Comparison of ENCODE assay signal across 8 cellular contexts in the genomic region with DNA sequence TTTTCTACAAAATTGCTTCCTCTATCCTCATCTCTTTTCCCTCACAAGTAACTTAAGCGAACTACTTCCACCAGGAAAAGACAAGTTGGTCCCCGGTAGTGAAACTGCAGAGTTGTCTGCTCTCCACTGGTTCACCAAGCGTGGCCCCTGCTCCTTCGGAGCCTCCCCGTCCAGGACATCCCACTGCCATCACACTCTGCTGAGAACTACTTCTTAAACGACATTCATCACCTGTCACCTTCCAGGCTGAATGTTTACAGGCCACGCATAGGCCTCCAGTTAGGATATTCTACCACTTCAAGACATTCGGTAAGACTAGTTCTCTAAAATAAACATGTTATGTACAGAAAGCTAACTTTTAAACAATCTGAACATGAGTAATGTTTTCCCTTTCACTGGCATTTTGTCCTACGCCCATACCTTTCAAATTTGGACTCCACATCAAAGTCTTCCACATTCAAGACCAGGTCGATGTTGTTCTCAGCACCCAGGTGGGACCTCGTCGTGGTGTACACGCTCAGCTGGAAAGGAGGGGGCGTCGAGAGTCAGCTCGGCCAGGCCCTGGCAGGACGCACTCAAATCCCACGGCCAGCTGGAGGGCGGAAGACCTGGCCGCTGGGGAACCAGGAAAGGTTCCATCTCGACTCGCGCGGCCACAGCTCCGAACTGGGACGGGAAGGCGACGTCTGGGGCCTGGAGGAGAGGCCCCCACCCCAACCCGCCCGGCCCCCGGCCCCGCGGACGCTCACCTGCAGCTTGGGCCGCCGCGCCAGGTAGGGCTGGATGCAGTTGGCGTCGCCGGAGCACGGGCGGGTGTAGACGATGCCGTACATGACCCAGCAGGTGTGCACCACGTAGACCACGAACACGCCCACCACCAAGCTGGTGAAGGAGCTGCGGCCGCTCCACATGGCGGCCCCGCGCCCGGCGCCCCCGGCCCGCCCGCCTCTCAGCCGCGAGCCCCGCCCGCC. TPM values are rescaled to one million over a fixed set of nuclear protein-coding genes. Genes with fewer than 3 reads are reported as not detected.
DNase-seq lines count a peak whose midpoint lies in the region; ATAC-seq and TF ChIP-seq lines count a peak whose summit lies in the region.

No MANE protein-coding gene starts in this region.

- peak overlapping the region; percentile 79 for H3K4me2 ChIP-seq in OCI-LY7 (ENCODE audit: low read length)

- H3K27ac ChIP-seq in OCI-LY7 (ENCODE audit: low read depth, low read length, poor library complexity, severe bottlenecking), result peak overlapping the region; percentile 94
- H3K27ac ChIP-seq in body of pancreas, result peak overlapping the region; percentile 14 to 78 (median 32)
- peak overlapping the region; percentile 89 for H3K27ac ChIP-seq in suprapubic skin

- no peak for TF ChIP-seq CTCF in OCI-LY7 (conservative IDR thresholded peaks at IDR 0.05; ENCODE audit: low read length)
- no peak for TF ChIP-seq CTCF in body of pancreas (IDR thresholded peaks at IDR 0.05)
- TF ChIP-seq CTCF in lower leg skin (IDR thresholded peaks at IDR 0.05), result no peak
- no peak for TF ChIP-seq CTCF in suprapubic skin (IDR thresholded peaks at IDR 0.05)

- H3K27me3 ChIP-seq in body of pancreas, result no peaks in the 10 kb centered on the region
- H3K27me3 ChIP-seq in suprapubic skin, result no peaks in the 10 kb centered on the region

- H3K9me3 ChIP-seq in OCI-LY7 (ENCODE audit: low read length), result no peaks in the 10 kb centered on the region
- no peaks in the 10 kb centered on the region for H3K9me3 ChIP-seq in body of pancreas
- H3K9me3 ChIP-seq in suprapubic skin, result no peaks in the 10 kb centered on the region

- peaks cover 65% of the 10 kb centered on the region for H3K4me1 ChIP-seq in OCI-LY7 (ENCODE audit: insufficient read depth, low read length, poor library complexity, severe bottlenecking)
- H3K4me1 ChIP-seq in body of pancreas, result peaks cover 23% of the 10 kb centered on the region
- H3K4me1 ChIP-seq in suprapubic skin, result peaks cover 23% of the 10 kb centered on the region

- peak overlapping the region; percentile 89 for H3K4me3 ChIP-seq in OCI-LY7 (ENCODE audit: low read depth, low read length, poor library complexity, severe bottlenecking)
- H3K4me3 ChIP-seq in body of pancreas, result peak overlapping the region; percentile 77 to 89
- H3K4me3 ChIP-seq in lower leg skin (ENCODE audit: low read depth, poor library complexity, severe bottlenecking), result peak overlapping the region; percentile 42
- H3K4me3 ChIP-seq in suprapubic skin, result peak overlapping the region; percentile 95

- TF ChIP-seq POLR2A in body of pancreas (IDR thresholded peaks at IDR 0.05), result no peak
- no peak for TF ChIP-seq POLR2A in lower leg skin (IDR thresholded peaks at IDR 0.05)
- TF ChIP-seq POLR2A in suprapubic skin (IDR thresholded peaks at IDR 0.05), result no peak

- no peaks in the 10 kb centered on the region for H3K9me2 ChIP-seq in OCI-LY7 (ENCODE audit: insufficient read depth, low read length)

- TF ChIP-seq EP300 in suprapubic skin (IDR thresholded peaks at IDR 0.05), result no peak

- TSS peak; percentile 68 for BruUV-seq in OCI-LY7 (replicated peaks; lab: Mats Ljungman, UMichigan)

- WGBS in body of pancreas, 2 donors, result 5 to 12% methylated on average over 14 to 45 of the region's 61 CpGs
- WGBS in lower leg skin, 2 donors, result 12 to 18% methylated on average over 21 to 28 of the region's 61 CpGs
- WGBS in suprapubic skin, result 22% methylated on average over 16 of the region's 61 CpGs

- no peak overlapping the region for H2AFZ ChIP-seq in OCI-LY7 (ENCODE audit: low read length)

- H3K36me3 ChIP-seq in OCI-LY7 (ENCODE audit: insufficient read depth, low read length), result peaks cover 48% of the 10 kb centered on the region
- H3K36me3 ChIP-seq in body of pancreas (replicated peaks in 1 of 2; ENCODE audit: insufficient read depth in 1 of 2, low read depth in 2 of 2), result peaks cover 0 to 20% of the 10 kb centered on the region in 2 donors
- H3K36me3 ChIP-seq in suprapubic skin, result peaks cover 34% of the 10 kb centered on the region

- peak; percentile 73 for DNase-seq in DMS53 (lab: John Stamatoyannopoulos, UW)
- DNase-seq in DMS53 treated with DMSO at 0.1 percent for 48 hours (lab: John Stamatoyannopoulos, UW; ENCODE audit: unreplicated experiment), result no peak
- DNase-seq in OCI-LY7 (ENCODE audit: low spot score), result peak; percentile 42
- peak in 2 of 4 donors; percentile 30 to 39 for DNase-seq in body of pancreas
- DNase-seq in lower leg skin (ENCODE audit: low spot score in 2 of 2), result no peak
- peak in 1 of 2 donors; percentile 67 for DNase-seq in suprapubic skin (ENCODE audit: low spot score in 2 of 2)
- no peak for DNase-seq in NCI-H2196 (lab: John Stamatoyannopoulos, UW; ENCODE audit: unreplicated experiment)

- peak; percentile 33 for ATAC-seq in HG02678 (IDR thresholded peaks at IDR 0.05; ENCODE audit: unreplicated experiment)
- ATAC-seq in body of pancreas, result peak; percentile 31

- H3K79me2 ChIP-seq in OCI-LY7 (ENCODE audit: insufficient read depth, low read depth, low read length), result peaks cover 51% of the 10 kb centered on the region

- H4K20me1 ChIP-seq in OCI-LY7 (ENCODE audit: insufficient read depth, low read length), result no peaks in the 10 kb centered on the region

- intact Hi-C loops in OCI-LY7 (cut with micrococcal nuclease; ENCODE audit: unreplicated experiment) (loop anchor here (5.0 kb wide), 1 partner anchor 1127 kb away; a partner anchor contains a TSS), body of pancreas (cut with DNase I) (no loop called here), lower leg skin (cut with DNase I; ENCODE audit: low total_unique reads) (no loop called here)

- POLR2A ChIA-PET in OCI-LY7 (lab: Charles Lee), result interaction anchor here (0.8 to 6.0 kb wide), 8 partner anchors 16 to 59 kb away, joined by 3 to 78 read pairs (median 3); no protein-coding TSS in a partner anchor

- CTCF ChIA-PET in OCI-LY7 (lab: Charles Lee; ENCODE audit: unreplicated experiment), result interaction anchor here (0.6 kb wide), 1 partner anchor 50 kb away, joined by 4 read pairs; no protein-coding TSS in a partner anchor

RNA-seq across cellular contexts. Expression of a gene that starts 0.7 kb away (rescaled TPM):
- 356 and 395 TPM in 2 replicates for total RNA-seq in OCI-LY7 (2014; rRNA removed; shearing (Covaris generic))
- total RNA-seq in OCI-LY7 (2022), result 395 and 396 TPM in 2 replicates
- 100 to 1,000 TPM in 1 of 2 donors, 10 to 100 TPM in 1; 91.3 to 109 TPM for total RNA-seq in body of pancreas
- total RNA-seq in lower leg skin, result 100 to 1,000 TPM in 3 of 4 donors, 10 to 100 TPM in 1; 82.8 to 123 (median 102) TPM
- total RNA-seq in suprapubic skin, result 100 to 1,000 TPM in 1 of 4 donors, 10 to 100 TPM in 3; 62.6 to 132 (median 93.5) TPM

RNA-seq across cellular contexts. Expression of a gene that starts 49.3 kb away (rescaled TPM):
- 120 and 156 TPM in 2 replicates for total RNA-seq in OCI-LY7 (2014; rRNA removed; shearing (Covaris generic))
- total RNA-seq in OCI-LY7 (2022), result 173 and 198 TPM in 2 replicates
- not detected for total RNA-seq in body of pancreas
- total RNA-seq in lower leg skin, result under 1 TPM in 2 of 4 donors, not detected in 2; 0.13 to 0.38 TPM
- total RNA-seq in suprapubic skin, result not detected

Comparison
In these comparisons a context has a peak if more than half of its experiments do, and no peak if none do; other contexts are left out.
1. DNase-seq: peak in DMS53 (single experiment) and OCI-LY7 (single experiment); none in DMS53 treated with DMSO at 0.1 percent for 48 hours (single experiment), lower leg skin (0 of 2) and NCI-H2196 (single experiment).
2. H3K27ac ChIP-seq: peak in every context shown above with its lines; median percentile 94 in OCI-LY7; 89 in suprapubic skin; 32 in body of pancreas.
3. H3K4me3 ChIP-seq: peak in every context shown above with its lines; median percentile 95 in suprapubic skin; 89 in OCI-LY7; 83 in body of pancreas; 42 in lower leg skin.
4. RNA of a gene that starts 49.3 kb away (total RNA-seq): 120 to 198 TPM in OCI-LY7; 0.13 to 0.38 TPM in lower leg skin, not detected in suprapubic skin and not detected in body of pancreas; every median in the first group is over 10 times any median in the second.